Comparison of ENCODE assay signal across 1 cellular context in genomic region chr2:55899881-55900280, GRCh38.
TF ChIP-seq lines count a peak whose summit lies in the region.

No MANE protein-coding gene starts in this region.

TF ChIP-seq in K562, 482 proteins besides CTCF, POLR2A, EP300 and RAD21 (continued from another document):
- TF ChIP-seq, protein P1, sequence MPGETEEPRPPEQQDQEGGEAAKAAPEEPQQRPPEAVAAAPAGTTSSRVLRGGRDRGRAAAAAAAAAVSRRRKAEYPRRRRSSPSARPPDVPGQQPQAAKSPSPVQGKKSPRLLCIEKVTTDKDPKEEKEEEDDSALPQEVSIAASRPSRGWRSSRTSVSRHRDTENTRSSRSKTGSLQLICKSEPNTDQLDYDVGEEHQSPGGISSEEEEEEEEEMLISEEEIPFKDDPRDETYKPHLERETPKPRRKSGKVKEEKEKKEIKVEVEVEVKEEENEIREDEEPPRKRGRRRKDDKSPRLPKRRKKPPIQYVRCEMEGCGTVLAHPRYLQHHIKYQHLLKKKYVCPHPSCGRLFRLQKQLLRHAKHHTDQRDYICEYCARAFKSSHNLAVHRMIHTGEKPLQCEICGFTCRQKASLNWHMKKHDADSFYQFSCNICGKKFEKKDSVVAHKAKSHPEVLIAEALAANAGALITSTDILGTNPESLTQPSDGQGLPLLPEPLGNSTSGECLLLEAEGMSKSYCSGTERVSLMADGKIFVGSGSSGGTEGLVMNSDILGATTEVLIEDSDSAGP (CRISPR knock-in tag; IDR thresholded peaks at IDR 0.05) = no peak
